In genomic region chr4:136810626-136811025, GRCh38 we compare ENCODE assay signal across 16 cellular contexts.
"Had no signal": no experiment of that assay in that cellular context is flagged by ENCODE, and none has a peak within 500 bp of the region (broad histone marks: within the 10 kb centered on the region; RNA-seq: fewer than 3 reads in every experiment).

No MANE protein-coding gene starts in this region.

- H3K4me1 ChIP-seq: lower lobe of right lung, testis had no signal

- H3K4me3 ChIP-seq: hepatocyte, lower lobe of right lung, smooth muscle cell, testis had no signal

- H3K9me3 ChIP-seq: lower lobe of right lung, neutrophil, testis had no signal

- FAIRE-seq: islet of Langerhans, TTC549 had no signal

- H3K79me2 ChIP-seq: hepatocyte had no signal

- DNase-seq: activated B cell treated with CpG ODN at 0.5 μM for 24 hours; activated CD4-positive, alpha-beta memory T cell treated with anti-CD3 and anti-CD28 coated beads, Interleukin-2, amount 10 ng/mL, durations not matched to agents 7 days and 5 days; activated CD4-positive, alpha-beta T cell treated with anti-CD3 and anti-CD28 coated beads for 4 hours; activated CD8-positive, alpha-beta memory T cell treated with anti-CD3 and anti-CD28 coated beads, Interleukin-2, amount 10 ng/mL, durations not matched to agents 7 days and 5 days; activated naive CD4-positive, alpha-beta T cell; activated naive CD8-positive, alpha-beta T cell treated with anti-CD3 and anti-CD28 coated beads for 36 hours; amniotic stem cell; effector memory CD8-positive, alpha-beta T cell; lower lobe of right lung; stimulated activated CD4-positive, alpha-beta T cell treated with anti-CD3 and anti-CD28 coated beads, Interleukin-4, amount 100 ng/mL, for 24 hours; testis had no signal

- H3K36me3 ChIP-seq: lower lobe of right lung, neutrophil had no signal

- H3K4me2 ChIP-seq: hepatocyte, smooth muscle cell had no signal

- H3K27me3 ChIP-seq: hepatocyte, neutrophil, testis had no signal

- H3K27ac ChIP-seq: hepatocyte, lower lobe of right lung, neutrophil, testis had no signal
